In genomic region chr2:233799087-233799665, GRCh38 we compare ENCODE assay signal across 38 cellular contexts. TPM values are rescaled to one million over a fixed set of nuclear protein-coding genes. Genes with fewer than 3 reads are reported as not detected.
DNase-seq lines count a peak whose midpoint lies in the region; ATAC-seq, FAIRE-seq and TF ChIP-seq lines count a peak whose summit lies in the region.
"Had no signal": no experiment of that assay in that cellular context is flagged by ENCODE, and none has a peak within 500 bp of the region (broad histone marks: within the 10 kb centered on the region; RNA-seq: fewer than 3 reads in every experiment).

No MANE protein-coding gene starts in this region.

- no peaks in the 10 kb centered on the region for H3K4me1 ChIP-seq in kidney (ENCODE audit: control insufficient read depth in 1 of 2, insufficient read depth in 1 of 2, low read depth in 1 of 2, low read length in 2 of 2)
- no peaks in the 10 kb centered on the region for H3K4me1 ChIP-seq in spleen
- H3K4me1 ChIP-seq in HepG2 (ENCODE audit: insufficient read depth, low read length): peaks cover 5% of the 10 kb centered on the region; the same call in 1 of the 2 replicates
- H3K4me1 ChIP-seq: adrenal gland, heart right ventricle had no signal

- intact Hi-C loops in activated CD4-positive, alpha-beta memory T cell treated with anti-CD3 and anti-CD28 coated beads for 36 hours (cut with micrococcal nuclease): no loop called here
- intact Hi-C loops in kidney (cut with DNase I) (no loop called here), spleen (cut with DNase I; ENCODE audit: low total_unique reads) (no loop called here), HepG2 (cut with micrococcal nuclease; ENCODE audit: unreplicated experiment) (no loop called here)

- TF ChIP-seq RAD21 in HepG2 (CRISPR knock-in tag; IDR thresholded peaks at IDR 0.05): no peak

- TF ChIP-seq POLR2A in spleen (IDR thresholded peaks at IDR 0.05): no peak
- no peak for TF ChIP-seq POLR2A in HepG2 (IDR thresholded peaks at IDR 0.05; ENCODE audit: insufficient read depth in 1 of 2, low read depth in 2 of 2, low read length in 2 of 2)

- peak; percentile 7 for DNase-seq in activated CD4-positive, alpha-beta memory T cell treated with anti-CD3 and anti-CD28 coated beads, Interleukin-2, amount 10 ng/mL, durations not matched to agents 7 days and 5 days
- no peak for DNase-seq in activated CD4-positive, alpha-beta memory T cell treated with anti-CD3 and anti-CD28 coated beads for 36 hours
- peak; percentile 55 for DNase-seq in NCI-H2171 treated with DMSO at 0.1 percent for 48 hours (lab: John Stamatoyannopoulos, UW)
- DNase-seq in kidney: peak; percentile 24
- DNase-seq in spleen: peak; percentile 37
- no peak for DNase-seq in SKM-1 treated with dmso at 0.1 percent for 144 hours (lab: John Stamatoyannopoulos, UW; ENCODE audit: unreplicated experiment)
- DNase-seq in HepG2 (ENCODE audit: low spot score): no peak
- DNase-seq: activated CD4-positive, alpha-beta T cell treated with anti-CD3 and anti-CD28 coated beads for 36 hours; activated naive CD4-positive, alpha-beta T cell treated with Interleukin-2 at 50 U/mL for 16 hours; activated T-cell treated with anti-CD3 and anti-CD28 coated beads, Interleukin-2, amount 50 U/mL, for 4 hours; CD4-positive, CD25-positive, alpha-beta regulatory T cell; heart right ventricle; midbrain; NCI-H1092 treated with DMSO at 0.1 percent for 48 hours; NCI-H187 treated with DMSO at 0.1 percent for 48 hours; NCI-H526; Right ventricle myocardium superior; stimulated activated naive CD4-positive, alpha-beta T cell treated with Interleukin-2 at 50 U/mL for 16 hours; T-helper 17 cell had no signal

- H3K9me3 Mint-ChIP-seq in activated CD4-positive, alpha-beta memory T cell treated with anti-CD3 and anti-CD28 coated beads, Interleukin-2, amount 10 ng/mL, durations not matched to agents 7 days and 5 days: no peaks in the 10 kb centered on the region
- no peaks in the 10 kb centered on the region for H3K9me3 Mint-ChIP-seq in activated CD4-positive, alpha-beta memory T cell treated with anti-CD3 and anti-CD28 coated beads for 36 hours

- H3K27ac ChIP-seq in kidney (ENCODE audit: low read depth in 2 of 2, low read length in 2 of 2) (no peak overlapping the region), spleen (no peak overlapping the region), HepG2 (ENCODE audit: extremely low read length, insufficient read depth, low read length) (no peak overlapping the region)
- H3K27ac ChIP-seq: adrenal gland, dorsolateral prefrontal cortex, heart right ventricle, skin epidermis had no signal

- POLR2A ChIA-PET in activated CD4-positive, alpha-beta memory T cell treated with anti-CD3 and anti-CD28 coated beads, Interleukin-2, amount 10 ng/mL, durations not matched to agents 7 days and 5 days (lab: Charles Lee): no interaction called here
- POLR2A ChIA-PET in activated CD4-positive, alpha-beta memory T cell treated with anti-CD3 and anti-CD28 coated beads for 36 hours (lab: Charles Lee): no interaction called here
- POLR2A ChIA-PET in HepG2 (lab: Yijun Ruan, JAX): no interaction called here

- H3K36me3 ChIP-seq in kidney (ENCODE audit: control insufficient read depth in 1 of 2, insufficient read depth in 2 of 2, low read length in 2 of 2) (no peaks in the 10 kb centered on the region), spleen (no peaks in the 10 kb centered on the region), HepG2 (replicated peaks in 1 of 2; ENCODE audit: control insufficient read depth in 1 of 2, insufficient read depth in 2 of 2, low read length in 2 of 2) (no peaks in the 10 kb centered on the region)
- H3K36me3 ChIP-seq: adrenal gland, heart right ventricle had no signal

- CTCF ChIA-PET in activated CD4-positive, alpha-beta memory T cell treated with anti-CD3 and anti-CD28 coated beads, Interleukin-2, amount 10 ng/mL, durations not matched to agents 7 days and 5 days (lab: Charles Lee): no interaction called here
- CTCF ChIA-PET in activated CD4-positive, alpha-beta memory T cell treated with anti-CD3 and anti-CD28 coated beads for 36 hours (lab: Charles Lee): no interaction called here
- CTCF ChIA-PET in HepG2 (lab: Yijun Ruan, JAX; ENCODE audit: low intra/inter-chr PET ratio, low total read pairs): no interaction called here

- in situ Hi-C loops in HepG2 (cut with HindIII; ENCODE audit: extremely low pct_ligation_motif_present, low pct_unique_long_range_greater_than_20kb): no loop called here

- H2AFZ ChIP-seq in HepG2 (ENCODE audit: low read length): no peak overlapping the region

- FAIRE-seq in kidney (lab: Jason Lieb, UNC) (no peak), HepG2 (lab: Jason Lieb, UNC) (no peak)
- FAIRE-seq: A549, endothelial cell of umbilical vein, frontal cortex, K562, urothelium cell line had no signal

- H4K20me1 ChIP-seq in HepG2 (ENCODE audit: insufficient read depth, low read length): no peaks in the 10 kb centered on the region

- TF ChIP-seq EP300 in HepG2 (IDR thresholded peaks at IDR 0.05; ENCODE audit: low read depth in 2 of 2, low read length in 2 of 2): no peak
- TF ChIP-seq EP300 in HepG2 (CRISPR knock-in tag; IDR thresholded peaks at IDR 0.05; ENCODE audit: borderline replicate concordance): no peak

- H3K4me3 ChIP-seq in kidney (ENCODE audit: low read length in 2 of 2) (no peak overlapping the region), spleen (no peak overlapping the region), HepG2 (replicated peaks in 1 of 3; ENCODE audit: insufficient read depth in 1 of 3, low read depth in 2 of 3, low read length in 3 of 3) (no peak overlapping the region)
- H3K4me3 ChIP-seq: A549, adrenal gland, dorsolateral prefrontal cortex, heart right ventricle, K562, skin epidermis had no signal

- H3K9me3 ChIP-seq in kidney (ENCODE audit: control insufficient read depth in 1 of 2, low read length in 2 of 2) (no peaks in the 10 kb centered on the region), spleen (no peaks in the 10 kb centered on the region), HepG2 (ENCODE audit: low read length) (no peaks in the 10 kb centered on the region)
- H3K9me3 ChIP-seq: A549, adrenal gland had no signal

- no peak overlapping the region for H3K27ac Mint-ChIP-seq in activated CD4-positive, alpha-beta memory T cell treated with anti-CD3 and anti-CD28 coated beads, Interleukin-2, amount 10 ng/mL, durations not matched to agents 7 days and 5 days
- H3K27ac Mint-ChIP-seq in activated CD4-positive, alpha-beta memory T cell treated with anti-CD3 and anti-CD28 coated beads for 36 hours: no peak overlapping the region
- H3K27ac Mint-ChIP-seq: activated CD4-positive, alpha-beta T cell treated with anti-CD3 and anti-CD28 coated beads for 36 hours; brain; CD4-positive, CD25-positive, alpha-beta regulatory T cell; naive thymus-derived CD4-positive, alpha-beta T cell; T-helper 17 cell had no signal

- H3K27me3 ChIP-seq in spleen (replicated peaks in 1 of 7) (peaks cover 0 to 17% (median 0%) of the 10 kb centered on the region in 7 donors), HepG2 (ENCODE audit: control insufficient read depth in 1 of 2, insufficient read depth in 2 of 2, low read length in 2 of 2) (peaks cover 2 to 54% of the 10 kb centered on the region in 2 experiments; a peak in 3 of 5 replicates)

- no peaks in the 10 kb centered on the region for H3K79me2 ChIP-seq in HepG2 (ENCODE audit: insufficient read depth, low read length)

- H3K4me3 Mint-ChIP-seq in activated CD4-positive, alpha-beta memory T cell treated with anti-CD3 and anti-CD28 coated beads, Interleukin-2, amount 10 ng/mL, durations not matched to agents 7 days and 5 days: no peak overlapping the region
- no peak overlapping the region for H3K4me3 Mint-ChIP-seq in activated CD4-positive, alpha-beta memory T cell treated with anti-CD3 and anti-CD28 coated beads for 36 hours
- H3K4me3 Mint-ChIP-seq: activated CD4-positive, alpha-beta T cell treated with anti-CD3 and anti-CD28 coated beads for 36 hours; activated T-cell treated with anti-CD3 and anti-CD28 coated beads, Interleukin-2, amount 50 U/mL, for 4 hours; brain; CD4-positive, CD25-positive, alpha-beta regulatory T cell; naive thymus-derived CD4-positive, alpha-beta T cell; T-helper 17 cell had no signal

- no peak for TF ChIP-seq CTCF in kidney (IDR thresholded peaks at IDR 0.05; ENCODE audit: borderline replicate concordance, extremely low read depth, insufficient read depth)
- no peak for TF ChIP-seq CTCF in spleen (IDR thresholded peaks at IDR 0.05 in 8 of 11, conservative IDR thresholded peaks at IDR 0.05 in 3 of 11)
- TF ChIP-seq CTCF in HepG2 (CRISPR knock-in tag; IDR thresholded peaks at IDR 0.05): no peak

- H3K4me2 ChIP-seq in HepG2 (ENCODE audit: low read depth, low read length): no peak overlapping the region
- H3K4me2 ChIP-seq: A549 had no signal

- H3K27me3 Mint-ChIP-seq in activated CD4-positive, alpha-beta memory T cell treated with anti-CD3 and anti-CD28 coated beads, Interleukin-2, amount 10 ng/mL, durations not matched to agents 7 days and 5 days: no peaks in the 10 kb centered on the region
- H3K27me3 Mint-ChIP-seq in activated CD4-positive, alpha-beta memory T cell treated with anti-CD3 and anti-CD28 coated beads for 36 hours: peaks cover under 1% of the 10 kb centered on the region

- no peak overlapping the region for H3K9ac ChIP-seq in kidney (ENCODE audit: low read length in 2 of 2)
- no peak overlapping the region for H3K9ac ChIP-seq in HepG2 (ENCODE audit: insufficient read depth, low read depth, low read length)

- 58 to 68% (median 63%) methylated on average over 7 of the region's 7 CpGs for WGBS in spleen, 5 donors
- 31% methylated on average over 7 of the region's 7 CpGs for WGBS in HepG2 (ENCODE audit: low lambda C conversion rate)

- peaks cover 4% of the 10 kb centered on the region for H3K4me1 Mint-ChIP-seq in activated CD4-positive, alpha-beta memory T cell treated with anti-CD3 and anti-CD28 coated beads, Interleukin-2, amount 10 ng/mL, durations not matched to agents 7 days and 5 days
- H3K4me1 Mint-ChIP-seq in activated CD4-positive, alpha-beta memory T cell treated with anti-CD3 and anti-CD28 coated beads for 36 hours (ENCODE audit: low read depth): no peaks in the 10 kb centered on the region
- H3K4me1 Mint-ChIP-seq: brain; CD4-positive, CD25-positive, alpha-beta regulatory T cell; T-helper 17 cell had no signal

- ATAC-seq in HepG2: no peak
- ATAC-seq in GM21390 (IDR thresholded peaks at IDR 0.05; ENCODE audit: unreplicated experiment): no peak
- ATAC-seq: A549; activated CD4-positive, alpha-beta T cell treated with anti-CD3 and anti-CD28 coated beads for 36 hours; activated T-cell treated with anti-CD3 and anti-CD28 coated beads, Interleukin-2, amount 50 U/mL, for 4 hours; heart right ventricle; K562; naive thymus-derived CD4-positive, alpha-beta T cell; SK-N-SH treated with all-trans-retinoic acid at 6 μM for 48 hours; T-helper 17 cell had no signal

- H3K36me3 Mint-ChIP-seq in activated CD4-positive, alpha-beta memory T cell treated with anti-CD3 and anti-CD28 coated beads, Interleukin-2, amount 10 ng/mL, durations not matched to agents 7 days and 5 days (ENCODE audit: low read depth): no peaks in the 10 kb centered on the region
- no peaks in the 10 kb centered on the region for H3K36me3 Mint-ChIP-seq in activated CD4-positive, alpha-beta memory T cell treated with anti-CD3 and anti-CD28 coated beads for 36 hours
- H3K36me3 Mint-ChIP-seq: brain; CD4-positive, CD25-positive, alpha-beta regulatory T cell; naive thymus-derived CD4-positive, alpha-beta T cell had no signal

- no TSS peak for BruUV-seq in HepG2 (replicated peaks; lab: Mats Ljungman, UMichigan)

RNA-seq across cellular contexts. Expression of gene MROH2A, which starts 21.0 kb away (rescaled TPM):
- total RNA-seq in activated CD4-positive, alpha-beta memory T cell treated with anti-CD3 and anti-CD28 coated beads, Interleukin-2, amount 10 ng/mL, durations not matched to agents 7 days and 5 days: not detected
- not detected for total RNA-seq in activated CD4-positive, alpha-beta memory T cell treated with anti-CD3 and anti-CD28 coated beads for 36 hours
- total RNA-seq in kidney (not detected), spleen (under 1 TPM in 2 of 7 donors, not detected in 5; 0.27 to 0.43 TPM), HepG2 (2016; rRNA removed; fragmentation: Illumina TruSeq; extraction: Trizol) (0.04 TPM in 1 of 2 replicates, not detected in the other)
- polyA plus RNA-seq in kidney (ENCODE audit: insufficient read depth, low read depth, low replicate concordance) (1.8 TPM), spleen (1 to 10 TPM in 1 of 3 donors, not detected in 2; 1.5 TPM), HepG2 (2011; rRNA removed) (0.03 and 0.07 TPM in 2 replicates)
- not detected in 2 replicates for total RNA-seq in HepG2 (2016; cell fraction: cytosol; rRNA removed; fragmentation: Illumina TruSeq; extraction: Trizol; ENCODE audit: low read depth)
- not detected in 2 replicates for total RNA-seq in HepG2 (2016; cell fraction: insoluble cytoplasmic fraction; rRNA removed; fragmentation: Illumina TruSeq; extraction: Trizol)
- total RNA-seq in HepG2 (2016; cell fraction: membrane; rRNA removed; fragmentation: Illumina TruSeq; extraction: Trizol): not detected in 2 replicates
- not detected in 2 replicates for total RNA-seq in HepG2 (2016; cell fraction: nucleus; rRNA removed; fragmentation: Illumina TruSeq; extraction: Trizol)
- not detected in 2 replicates for polyA plus RNA-seq in HepG2 (2011; cell fraction: cytosol; rRNA removed)
- polyA plus RNA-seq in HepG2 (2011; cell fraction: nucleus; rRNA removed): 0.03 and 0.33 TPM in 2 replicates
- polyA plus RNA-seq in HepG2 (2012): not detected in 2 replicates
- not detected in 2 replicates for polyA plus RNA-seq in HepG2 (2016; cell fraction: cytosol; fragmentation: Illumina TruSeq; extraction: Trizol; ENCODE audit: low read depth)
- not detected in 2 replicates for polyA plus RNA-seq in HepG2 (2016; cell fraction: insoluble cytoplasmic fraction; fragmentation: Illumina TruSeq; extraction: Trizol; ENCODE audit: low read depth)
- not detected in 2 replicates for polyA plus RNA-seq in HepG2 (2016; cell fraction: membrane; fragmentation: Illumina TruSeq; extraction: Trizol; ENCODE audit: low read depth)
- not detected in 2 replicates for polyA plus RNA-seq in HepG2 (2016; cell fraction: nucleus; fragmentation: Illumina TruSeq; extraction: Trizol; ENCODE audit: insufficient read depth, low read depth)
- polyA minus RNA-seq in HepG2 (2011; rRNA and poly(A)+ RNA removed; ENCODE audit: low replicate concordance): not detected in 2 replicates
- not detected in 2 replicates for polyA minus RNA-seq in HepG2 (2011; cell fraction: cytosol; rRNA and poly(A)+ RNA removed)
- 0.12 TPM in 1 of 2 replicates, not detected in the other for polyA minus RNA-seq in HepG2 (2011; cell fraction: nucleus; rRNA and poly(A)+ RNA removed)
- total RNA-seq: activated CD4-positive, alpha-beta T cell treated with anti-CD3 and anti-CD28 coated beads for 36 hours; activated CD8-positive, alpha-beta memory T cell treated with anti-CD3 and anti-CD28 coated beads for 36 hours; activated T-cell treated with anti-CD3 and anti-CD28 coated beads, Interleukin-2, amount 50 U/mL, for 4 hours; adrenal gland; CD4-positive, CD25-positive, alpha-beta regulatory T cell; cerebellum; endothelial cell of umbilical vein; frontal cortex; heart right ventricle; HT1080; K562; kidney epithelial cell; M059J; naive thymus-derived CD4-positive, alpha-beta T cell; omental fat pad; Right ventricle myocardium superior; T-helper 17 cell; temporal lobe had no signal
- polyA plus RNA-seq: CD4-positive, CD25-positive, alpha-beta regulatory T cell; endothelial cell of umbilical vein; heart right ventricle; naive thymus-derived CD4-positive, alpha-beta T cell had no signal

RNA-seq across cellular contexts. Expression of gene UGT1A1, which starts 39.1 kb away (rescaled TPM):
- not detected for total RNA-seq in activated CD4-positive, alpha-beta memory T cell treated with anti-CD3 and anti-CD28 coated beads, Interleukin-2, amount 10 ng/mL, durations not matched to agents 7 days and 5 days
- not detected for total RNA-seq in activated CD4-positive, alpha-beta memory T cell treated with anti-CD3 and anti-CD28 coated beads for 36 hours
- 1.4 TPM for total RNA-seq in kidney
- polyA plus RNA-seq in kidney (ENCODE audit: insufficient read depth, low read depth, low replicate concordance): 3.6 TPM
- not detected for total RNA-seq in spleen
- not detected for polyA plus RNA-seq in spleen
- 0.22 and 0.69 TPM in 2 replicates for total RNA-seq in HepG2 (2016; rRNA removed; fragmentation: Illumina TruSeq; extraction: Trizol)
- total RNA-seq in HepG2 (2016; cell fraction: cytosol; rRNA removed; fragmentation: Illumina TruSeq; extraction: Trizol; ENCODE audit: low read depth): 0.09 TPM in 1 of 2 replicates, not detected in the other
- total RNA-seq in HepG2 (2016; cell fraction: insoluble cytoplasmic fraction; rRNA removed; fragmentation: Illumina TruSeq; extraction: Trizol): 0.31 and 0.61 TPM in 2 replicates
- total RNA-seq in HepG2 (2016; cell fraction: membrane; rRNA removed; fragmentation: Illumina TruSeq; extraction: Trizol): 0.12 and 0.17 TPM in 2 replicates
- 0.25 and 0.63 TPM in 2 replicates for total RNA-seq in HepG2 (2016; cell fraction: nucleus; rRNA removed; fragmentation: Illumina TruSeq; extraction: Trizol)
- 0.75 and 3.6 TPM in 2 replicates for polyA plus RNA-seq in HepG2 (2011; rRNA removed)
- 0.63 and 3.6 TPM in 2 replicates for polyA plus RNA-seq in HepG2 (2011; cell fraction: cytosol; rRNA removed)
- 0.21 and 1.0 TPM in 2 replicates for polyA plus RNA-seq in HepG2 (2011; cell fraction: nucleus; rRNA removed)
- polyA plus RNA-seq in HepG2 (2012): 3.1 and 4.9 TPM in 2 replicates
- 0.11 TPM in 1 of 2 replicates, not detected in the other for polyA plus RNA-seq in HepG2 (2016; cell fraction: cytosol; fragmentation: Illumina TruSeq; extraction: Trizol; ENCODE audit: low read depth)
- polyA plus RNA-seq in HepG2 (2016; cell fraction: insoluble cytoplasmic fraction; fragmentation: Illumina TruSeq; extraction: Trizol; ENCODE audit: low read depth): 0.17 and 0.35 TPM in 2 replicates
- polyA plus RNA-seq in HepG2 (2016; cell fraction: membrane; fragmentation: Illumina TruSeq; extraction: Trizol; ENCODE audit: low read depth): 0.19 and 0.20 TPM in 2 replicates
- polyA plus RNA-seq in HepG2 (2016; cell fraction: nucleus; fragmentation: Illumina TruSeq; extraction: Trizol; ENCODE audit: insufficient read depth, low read depth): 0.93 TPM in 1 of 2 replicates, not detected in the other
- 0.16 and 1.1 TPM in 2 replicates for polyA minus RNA-seq in HepG2 (2011; rRNA and poly(A)+ RNA removed; ENCODE audit: low replicate concordance)
- polyA minus RNA-seq in HepG2 (2011; cell fraction: cytosol; rRNA and poly(A)+ RNA removed): 0.44 and 2.2 TPM in 2 replicates
- 0.52 and 1.7 TPM in 2 replicates for polyA minus RNA-seq in HepG2 (2011; cell fraction: nucleus; rRNA and poly(A)+ RNA removed)
- total RNA-seq: activated CD4-positive, alpha-beta T cell treated with anti-CD3 and anti-CD28 coated beads for 36 hours; activated CD8-positive, alpha-beta memory T cell treated with anti-CD3 and anti-CD28 coated beads for 36 hours; activated T-cell treated with anti-CD3 and anti-CD28 coated beads, Interleukin-2, amount 50 U/mL, for 4 hours; CD4-positive, CD25-positive, alpha-beta regulatory T cell; cerebellum; dorsolateral prefrontal cortex; endothelial cell of umbilical vein; frontal cortex; heart right ventricle; HT1080; K562; kidney epithelial cell; M059J; naive thymus-derived CD4-positive, alpha-beta T cell; omental fat pad; Right ventricle myocardium superior; T-helper 17 cell; temporal lobe had no signal
- polyA plus RNA-seq: CD4-positive, CD25-positive, alpha-beta regulatory T cell; endothelial cell of umbilical vein; heart right ventricle; K562; naive thymus-derived CD4-positive, alpha-beta T cell had no signal

RNA-seq across cellular contexts. Expression of gene HJURP, which starts 55.2 kb away (rescaled TPM):
- 100 to 1,000 TPM; 126 to 129 TPM for total RNA-seq in activated CD4-positive, alpha-beta memory T cell treated with anti-CD3 and anti-CD28 coated beads, Interleukin-2, amount 10 ng/mL, durations not matched to agents 7 days and 5 days
- total RNA-seq in activated CD4-positive, alpha-beta memory T cell treated with anti-CD3 and anti-CD28 coated beads for 36 hours: 100 to 1,000 TPM in 1 of 2 experiments, 10 to 100 TPM in 1; 98.4 to 102 TPM
- 0.94 TPM for total RNA-seq in kidney
- not detected for polyA plus RNA-seq in kidney (ENCODE audit: insufficient read depth, low read depth, low replicate concordance)
- 1 to 10 TPM; 1.4 to 7.4 (median 5.2) TPM for total RNA-seq in spleen
- polyA plus RNA-seq in spleen: 1 to 10 TPM; 2.2 to 5.6 (median 2.9) TPM
- 36.3 and 45.9 TPM in 2 replicates for total RNA-seq in HepG2 (2016; rRNA removed; fragmentation: Illumina TruSeq; extraction: Trizol)
- 12.1 and 14.1 TPM in 2 replicates for total RNA-seq in HepG2 (2016; cell fraction: cytosol; rRNA removed; fragmentation: Illumina TruSeq; extraction: Trizol; ENCODE audit: low read depth)
- total RNA-seq in HepG2 (2016; cell fraction: insoluble cytoplasmic fraction; rRNA removed; fragmentation: Illumina TruSeq; extraction: Trizol): 35.1 and 51.2 TPM in 2 replicates
- 26.8 and 29.4 TPM in 2 replicates for total RNA-seq in HepG2 (2016; cell fraction: membrane; rRNA removed; fragmentation: Illumina TruSeq; extraction: Trizol)
- 33.4 and 36.8 TPM in 2 replicates for total RNA-seq in HepG2 (2016; cell fraction: nucleus; rRNA removed; fragmentation: Illumina TruSeq; extraction: Trizol)
- 26.0 and 43.9 TPM in 2 replicates for polyA plus RNA-seq in HepG2 (2011; rRNA removed)
- polyA plus RNA-seq in HepG2 (2011; cell fraction: cytosol; rRNA removed): 14.5 and 27.5 TPM in 2 replicates
- 39.6 and 70.3 TPM in 2 replicates for polyA plus RNA-seq in HepG2 (2011; cell fraction: nucleus; rRNA removed)
- 7.6 and 21.0 TPM in 2 replicates for polyA plus RNA-seq in HepG2 (2012)
- 2.9 and 3.6 TPM in 2 replicates for polyA plus RNA-seq in HepG2 (2016; cell fraction: cytosol; fragmentation: Illumina TruSeq; extraction: Trizol; ENCODE audit: low read depth)
- 43.4 and 45.0 TPM in 2 replicates for polyA plus RNA-seq in HepG2 (2016; cell fraction: insoluble cytoplasmic fraction; fragmentation: Illumina TruSeq; extraction: Trizol; ENCODE audit: low read depth)
- polyA plus RNA-seq in HepG2 (2016; cell fraction: membrane; fragmentation: Illumina TruSeq; extraction: Trizol; ENCODE audit: low read depth): 5.8 and 7.3 TPM in 2 replicates
- polyA plus RNA-seq in HepG2 (2016; cell fraction: nucleus; fragmentation: Illumina TruSeq; extraction: Trizol; ENCODE audit: insufficient read depth, low read depth): 88.1 and 90.3 TPM in 2 replicates
- polyA minus RNA-seq in HepG2 (2011; rRNA and poly(A)+ RNA removed; ENCODE audit: low replicate concordance): 91.3 and 113 TPM in 2 replicates
- polyA minus RNA-seq in HepG2 (2011; cell fraction: cytosol; rRNA and poly(A)+ RNA removed): 17.1 and 31.6 TPM in 2 replicates
- 19.5 and 34.5 TPM in 2 replicates for polyA minus RNA-seq in HepG2 (2011; cell fraction: nucleus; rRNA and poly(A)+ RNA removed)

Comparison
In these comparisons a context has a peak if more than half of its experiments do, and no peak if none do; other contexts are left out.
1. DNase-seq: peak in activated CD4-positive, alpha-beta memory T cell treated with anti-CD3 and anti-CD28 coated beads, Interleukin-2, amount 10 ng/mL, durations not matched to agents 7 days and 5 days (single experiment), NCI-H2171 treated with DMSO at 0.1 percent for 48 hours (single experiment), kidney (single experiment) and spleen (single experiment); none in activated CD4-positive, alpha-beta memory T cell treated with anti-CD3 and anti-CD28 coated beads for 36 hours (single experiment), SKM-1 treated with dmso at 0.1 percent for 144 hours (single experiment) and HepG2 (single experiment).